In the genomic region with DNA sequence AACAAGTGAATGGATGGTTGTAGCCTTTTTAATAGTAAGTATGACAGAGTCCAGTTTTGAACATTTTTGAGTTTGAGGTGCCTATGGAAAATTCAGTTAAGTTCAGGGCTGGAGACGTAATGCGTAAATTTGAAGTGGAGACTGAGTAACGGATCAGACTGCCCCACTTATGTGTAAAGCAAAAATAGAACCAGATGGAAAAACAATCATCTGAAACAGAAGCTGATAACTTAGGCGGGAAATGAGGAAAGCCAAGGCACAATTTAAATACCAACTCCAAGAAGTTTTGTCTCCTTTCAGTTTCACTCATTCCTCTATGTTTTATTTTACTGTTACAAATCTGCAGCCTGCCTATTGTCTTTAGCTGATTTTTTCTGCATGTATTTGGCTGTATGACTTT, we compare ENCODE assay signal across 1 cellular context.
TF ChIP-seq lines count a peak whose summit lies in the region.

No MANE protein-coding gene starts in this region.

TF ChIP-seq in H1, 55 proteins besides CTCF, POLR2A, EP300 and RAD21:
- TF ChIP-seq ZNF274 (IDR thresholded peaks at IDR 0.05; ENCODE audit: borderline replicate concordance, extremely low read depth, low read length) (no peak), USF2 (IDR thresholded peaks at IDR 0.05; ENCODE audit: low read length) (no peak), GTF2F1 (IDR thresholded peaks at IDR 0.05; ENCODE audit: borderline replicate concordance, low read depth, low read length) (no peak), CREB1 (IDR thresholded peaks at IDR 0.05) (no peak), BRCA1 (IDR thresholded peaks at IDR 0.05; ENCODE audit: low read depth, low read length) (no peak), PHF8 (conservative IDR thresholded peaks at IDR 0.05; ENCODE audit: low read depth, low read length) (no peak), SIX5 (IDR thresholded peaks at IDR 0.05; ENCODE audit: low read depth, low read length) (no peak), JUN (IDR thresholded peaks at IDR 0.05; ENCODE audit: low read depth, low read length) (no peak), SRF (IDR thresholded peaks at IDR 0.05; ENCODE audit: low read depth, low read length) (no peak), HDAC6 (IDR thresholded peaks at IDR 0.05; ENCODE audit: low read depth, low read length) (no peak), CTBP2 (IDR thresholded peaks at IDR 0.05; ENCODE audit: borderline replicate concordance, insufficient read depth, insufficient read length, low read length) (no peak), CEBPB (IDR thresholded peaks at IDR 0.05; ENCODE audit: low read depth, low read length) (no peak), MAFK (IDR thresholded peaks at IDR 0.05; ENCODE audit: low read depth, low read length) (no peak), KDM4A (IDR thresholded peaks at IDR 0.05; ENCODE audit: low read depth, low read length, severe bottlenecking) (no peak), KDM5A (IDR thresholded peaks at IDR 0.05; ENCODE audit: low read length) (no peak), HDAC2 (IDR thresholded peaks at IDR 0.05; ENCODE audit: borderline replicate concordance in 1 of 2, low read depth in 2 of 2, low read length in 2 of 2) (no peak), POU5F1 (IDR thresholded peaks at IDR 0.05; ENCODE audit: low read depth, low read length) (no peak), GABPA (IDR thresholded peaks at IDR 0.05; ENCODE audit: borderline replicate concordance, insufficient read depth, low read length) (no peak), POLR2AphosphoS5 (IDR thresholded peaks at IDR 0.05; ENCODE audit: low read depth, low read length) (no peak), KDM1A (IDR thresholded peaks at IDR 0.05; ENCODE audit: borderline replicate concordance, low read length) (no peak)
